ENCODE assay signal across 17 cellular contexts in genomic region chr13:100212904-100213538, GRCh38.
"Had no signal": no experiment of that assay in that cellular context is flagged by ENCODE, and none has a peak within 500 bp of the region (broad histone marks: within the 10 kb centered on the region; RNA-seq: fewer than 3 reads in every experiment).

No MANE protein-coding gene starts in this region.

- H3K4me3 ChIP-seq: cardiac muscle cell, gastrocnemius medialis, heart right ventricle, left ventricle myocardium inferior, ovary, upper lobe of left lung had no signal

- FAIRE-seq: astrocyte, colon, islet of Langerhans had no signal

- H3K27me3 ChIP-seq: cardiac muscle cell, gastrocnemius medialis, heart right ventricle, ovary, upper lobe of left lung had no signal

- H3K36me3 ChIP-seq: ovary had no signal

- H3K9me3 ChIP-seq: gastrocnemius medialis, ovary, upper lobe of left lung had no signal

- H3K27ac ChIP-seq: cardiac muscle cell, gastrocnemius medialis, heart right ventricle, left ventricle myocardium inferior, ovary, upper lobe of left lung had no signal

- DNase-seq: activated CD4-positive, alpha-beta T cell treated with anti-CD3 and anti-CD28 coated beads for 48 hours; activated CD8-positive, alpha-beta T cell treated with anti-CD3 and anti-CD28 coated beads, Interleukin-2, amount 10 ng/mL, durations not matched to agents 7 days and 5 days; activated naive CD4-positive, alpha-beta T cell treated with Interleukin-2 at 50 U/mL for 16 hours; activated naive CD8-positive, alpha-beta T cell treated with anti-CD3 and anti-CD28 coated beads, Interleukin-2, amount 50 U/mL, for 24 hours; gastrocnemius medialis; heart right ventricle; left ventricle myocardium inferior; mesenchymal stem cell; ovary; stimulated activated CD4-positive, alpha-beta T cell treated with anti-CD3 and anti-CD28 coated beads, Interleukin-4, amount 100 ng/mL, for 1 hour; stimulated activated CD8-positive, alpha-beta memory T cell treated with anti-CD3 and anti-CD28 coated beads, Interleukin-4, amount 100 ng/mL, for 48 hours; stimulated activated naive CD8-positive, alpha-beta T cell treated with anti-CD3 and anti-CD28 coated beads, Interleukin-15, Interleukin-2, amounts not matched to agents 100 U/mL and 50 U/mL, for 24 hours; upper lobe of left lung had no signal

- H3K4me1 ChIP-seq: gastrocnemius medialis, left ventricle myocardium inferior, upper lobe of left lung had no signal

- ATAC-seq: activated CD8-positive, alpha-beta T cell treated with anti-CD3 and anti-CD28 coated beads, Interleukin-2, amount 10 ng/mL, durations not matched to agents 7 days and 5 days; activated naive CD8-positive, alpha-beta T cell treated with anti-CD3 and anti-CD28 coated beads, Interleukin-2, amount 50 U/mL, for 24 hours; gastrocnemius medialis; heart right ventricle; stimulated activated naive CD8-positive, alpha-beta T cell treated with anti-CD3 and anti-CD28 coated beads, Interleukin-15, Interleukin-2, amounts not matched to agents 100 U/mL and 50 U/mL, for 24 hours had no signal
